11 cellular contexts compared by ENCODE assay signal in genomic region chr7:129213828-129214227, GRCh38. TPM values are rescaled to one million over a fixed set of nuclear protein-coding genes. Genes with fewer than 3 reads are reported as not detected.
A peak's percentile ranks its signal among the peaks of the same experiment; 100 is the strongest.
DNase-seq lines count a peak whose midpoint lies in the region; FAIRE-seq and TF ChIP-seq lines count a peak whose summit lies in the region.
"Had no signal": no experiment of that assay in that cellular context is flagged by ENCODE, and none has a peak within 500 bp of the region (broad histone marks: within the 10 kb centered on the region; RNA-seq: fewer than 3 reads in every experiment).

No MANE protein-coding gene starts in this region.

- no peaks in the 10 kb centered on the region for H3K36me3 ChIP-seq in mammary epithelial cell (ENCODE audit: insufficient read depth, low read length)
- H3K36me3 ChIP-seq: Peyer's patch had no signal

- in situ Hi-C loops in mammary epithelial cell (cut with MboI; ENCODE audit: low sequenced_read_pairs in 2 of 2), result loop anchor here (5.0 to 10.0 kb wide), 2 partner anchors 52 to 261 kb away; no protein-coding TSS in a partner anchor

- FAIRE-seq in RCC 7860 (lab: Jason Lieb, UNC), result no peak
- FAIRE-seq: urothelium cell line had no signal

- BruUV-seq in mammary epithelial cell (replicated peaks; lab: Mats Ljungman, UMichigan), result no TSS peak

- no peak overlapping the region for H3K9ac ChIP-seq in mammary epithelial cell (ENCODE audit: insufficient read depth, low read length)
- H3K9ac ChIP-seq: BLaER1 had no signal

- no peak overlapping the region for H3K27ac ChIP-seq in mammary epithelial cell (ENCODE audit: insufficient read depth, low read depth, low read length)
- H3K27ac ChIP-seq: BLaER1, Peyer's patch had no signal

- H3K79me2 ChIP-seq in mammary epithelial cell (ENCODE audit: insufficient read depth, low read length), result no peaks in the 10 kb centered on the region

- no peaks in the 10 kb centered on the region for H3K27me3 ChIP-seq in mammary epithelial cell (ENCODE audit: insufficient read depth, low read length)
- H3K27me3 ChIP-seq: BLaER1, Peyer's patch had no signal

- dilution Hi-C loops in mammary epithelial cell (cut with HindIII; ENCODE audit: low sequenced_read_pairs), result loop anchor here (5.0 kb wide), 3 partner anchors 47 to 83 kb away; no protein-coding TSS in a partner anchor

- intact Hi-C loops in mammary epithelial cell (cut with micrococcal nuclease), result loop anchor here (5.0 kb wide), 1 partner anchor 787 kb away; no protein-coding TSS in a partner anchor

- H4K20me1 ChIP-seq in mammary epithelial cell (ENCODE audit: insufficient read depth, low read length), result no peaks in the 10 kb centered on the region
- H4K20me1 ChIP-seq: BLaER1 had no signal

- CTCF ChIA-PET in mammary epithelial cell (lab: Charles Lee; ENCODE audit: low non-redundant PET), result interaction anchor here (0.6 to 1.2 kb wide), 5 partner anchors 50 to 801 kb away, joined by 3 to 13 read pairs (median 3); no protein-coding TSS in a partner anchor

- no peaks in the 10 kb centered on the region for H3K9me3 ChIP-seq in mammary epithelial cell (replicated peaks; ENCODE audit: insufficient read depth, low read length)
- H3K9me3 ChIP-seq: Peyer's patch had no signal

- WGBS in mammary epithelial cell (ENCODE audit: low coverage, missing lambda C conversion rate), result 48% methylated on average over 15 of the region's 15 CpGs

- H2AFZ ChIP-seq in mammary epithelial cell (ENCODE audit: low read depth, low read length), result peak overlapping the region; percentile 36

- H3K4me2 ChIP-seq in mammary epithelial cell (ENCODE audit: insufficient read depth, low read depth, low read length), result peak overlapping the region; percentile 30
- H3K4me2 ChIP-seq: BLaER1 had no signal

- H3K4me1 ChIP-seq in mammary epithelial cell (ENCODE audit: insufficient read depth, low read length), result no peaks in the 10 kb centered on the region

- no peak overlapping the region for H3K4me3 ChIP-seq in mammary epithelial cell (replicated peaks in 1 of 3; ENCODE audit: insufficient read depth in 1 of 3, low read depth in 2 of 3, low read length in 3 of 3)
- H3K4me3 ChIP-seq: BLaER1, Peyer's patch had no signal

- peak in 1 of 2 donors; percentile 38 for TF ChIP-seq CTCF in mammary epithelial cell (conservative IDR thresholded peaks at IDR 0.05 in 1 of 2, IDR thresholded peaks at IDR 0.05 in 1 of 2; ENCODE audit: extremely low read depth in 1 of 2, insufficient read depth in 1 of 2, low read depth in 1 of 2, low read length in 2 of 2)

- DNase-seq in NCI-H345 (lab: John Stamatoyannopoulos, UW), result peak; percentile 8
- no peak for DNase-seq in NCI-H345 treated with DMSO at 0.1 percent for 48 hours (lab: John Stamatoyannopoulos, UW; ENCODE audit: unreplicated experiment)
- DNase-seq in NCI-H1930 (lab: John Stamatoyannopoulos, UW), result peak; percentile 33 to 60
- DNase-seq in mammary epithelial cell, result peak; percentile 45
- DNase-seq in retina, result peak; percentile 63
- no peak for DNase-seq in NCI-H187 (lab: John Stamatoyannopoulos, UW)
- no peak for DNase-seq in RCC 7860 (ENCODE audit: low spot score)
- no peak for DNase-seq in SKM-1 treated with dmso at 0.1 percent for 144 hours (lab: John Stamatoyannopoulos, UW; ENCODE audit: unreplicated experiment)

RNA-seq across cellular contexts. Expression of gene AHCYL2, which starts 11.0 kb away (rescaled TPM):
- 10 to 100 TPM; 19.3 to 26.6 TPM for total RNA-seq in mammary epithelial cell
- polyA plus RNA-seq in mammary epithelial cell, result 13.6 TPM
- 79.8 TPM for polyA minus RNA-seq in mammary epithelial cell

RNA-seq across cellular contexts. Expression of gene SMO, which starts 25.4 kb away (rescaled TPM):
- 10 to 100 TPM; 10.4 to 15.2 TPM for total RNA-seq in mammary epithelial cell
- 6.9 TPM for polyA plus RNA-seq in mammary epithelial cell
- 44.1 TPM for polyA minus RNA-seq in mammary epithelial cell

Comparison
In these comparisons a context has a peak if more than half of its experiments do, and no peak if none do; other contexts are left out.
1. DNase-seq: peak in NCI-H345 (single experiment), NCI-H1930 (2 of 2), mammary epithelial cell (single experiment) and retina (single experiment); none in NCI-H345 treated with DMSO at 0.1 percent for 48 hours (single experiment), NCI-H187 (0 of 2), RCC 7860 (single experiment) and SKM-1 treated with dmso at 0.1 percent for 144 hours (single experiment).